ENCODE assay signal across 19 cellular contexts in genomic region chr1:182762536-182762935, GRCh38. TPM values are rescaled to one million over a fixed set of nuclear protein-coding genes. Genes with fewer than 3 reads are reported as not detected.
DNase-seq lines count a peak whose midpoint lies in the region; FAIRE-seq and TF ChIP-seq lines count a peak whose summit lies in the region.
"Had no signal": no experiment of that assay in that cellular context is flagged by ENCODE, and none has a peak within 500 bp of the region (broad histone marks: within the 10 kb centered on the region; RNA-seq: fewer than 3 reads in every experiment).

No MANE protein-coding gene starts in this region.

- WGBS in transverse colon (ENCODE audit: low coverage in 1 of 2), 2 donors, result 89 to 100% methylated on average over 3 to 4 of the region's 4 CpGs

- in situ Hi-C loops in transverse colon (cut with MboI; ENCODE audit: low pct_ligation_motif_present in 1 of 4, low pct_unique_long_range_greater_than_20kb in 1 of 4, low sequenced_read_pairs in 3 of 4), result no loop called here

- no peak for TF ChIP-seq CTCF in D721Med (IDR thresholded peaks at IDR 0.05; ENCODE audit: insufficient read depth, missing control alignments)
- TF ChIP-seq CTCF in brain (conservative IDR thresholded peaks at IDR 0.05), result no peak
- TF ChIP-seq CTCF in transverse colon (IDR thresholded peaks at IDR 0.05), result no peak

- intact Hi-C loops in transverse colon (cut with DNase I; ENCODE audit: low total_unique reads), result loop anchor here (10.0 kb wide), 1 partner anchor 88 kb away; no protein-coding TSS in a partner anchor

- H3K27me3 ChIP-seq in transverse colon, result no peaks in the 10 kb centered on the region
- H3K27me3 ChIP-seq: BE2C had no signal

- no peaks in the 10 kb centered on the region for H3K36me3 Mint-ChIP-seq in brain

- peak; percentile 41 for FAIRE-seq in D721Med (lab: Jason Lieb, UNC)
- FAIRE-seq: GM12878, GM18507 had no signal

- no peaks in the 10 kb centered on the region for H3K9me3 ChIP-seq in transverse colon
- H3K9me3 ChIP-seq: BE2C, Caco-2 had no signal

- peak overlapping the region in 3 of 5 experiments; percentile 28 to 62 (median 48) for H3K27ac Mint-ChIP-seq in brain
- H3K27ac Mint-ChIP-seq: CD4-positive, alpha-beta T cell had no signal

- H3K9me3 Mint-ChIP-seq in brain, result peaks cover 1 to 12% (median 9%) of the 10 kb centered on the region in 5 experiments

- H3K27me3 Mint-ChIP-seq in brain, result peaks cover 10% of the 10 kb centered on the region

- no peak overlapping the region for H3K27ac ChIP-seq in transverse colon
- H3K27ac ChIP-seq: C4-2B, KMS-11 had no signal

- TF ChIP-seq EP300 in transverse colon (IDR thresholded peaks at IDR 0.05; ENCODE audit: low read depth), result no peak

- TF ChIP-seq POLR2A in transverse colon (IDR thresholded peaks at IDR 0.05), result no peak

- H3K4me3 ChIP-seq in transverse colon, result no peak overlapping the region
- H3K4me3 ChIP-seq: GM12878, GM23338 had no signal

- H3K4me1 Mint-ChIP-seq in brain, result peaks cover 69% of the 10 kb centered on the region

- no peaks in the 10 kb centered on the region for H3K4me1 ChIP-seq in transverse colon
- H3K4me1 ChIP-seq: BE2C, Caco-2 had no signal

- DNase-seq in D721Med (ENCODE audit: insufficient read length, low spot score) (no peak), medulla oblongata (ENCODE audit: extremely low spot score) (peak; percentile 63), superior temporal gyrus (ENCODE audit: extremely low spot score) (peak; percentile 65), transverse colon (no peak), DMS153 treated with DMSO at 0.1 percent for 48 hours (lab: John Stamatoyannopoulos, UW; ENCODE audit: unreplicated experiment) (no peak)
- no peak for DNase-seq in effector CD8-positive, alpha-beta T cell (lab: John Stamatoyannopoulos, UW)
- DNase-seq: BE2C; Caco-2; CD4-positive, alpha-beta T cell; DMS153; DMS79 treated with DMSO at 0.1 percent for 48 hours; GF-D8; H7 had no signal

- no peak overlapping the region for H3K4me3 Mint-ChIP-seq in brain
- H3K4me3 Mint-ChIP-seq: CD4-positive, alpha-beta T cell; GM23338 had no signal

- no peaks in the 10 kb centered on the region for H3K36me3 ChIP-seq in transverse colon
- H3K36me3 ChIP-seq: BE2C had no signal

RNA-seq across cellular contexts. Expression of gene NPL, which starts 27.0 kb away (rescaled TPM):
- polyA plus RNA-seq in brain (ENCODE audit: insufficient read depth, low read depth, low replicate concordance), result 3.2 TPM
- 10 to 100 TPM in 2 of 4 donors, 1 to 10 TPM in 1, not detected in 1; 9.6 to 94.5 (median 11.4) TPM for total RNA-seq in transverse colon

Comparison
In these comparisons a context has a peak if more than half of its experiments do, and no peak if none do; other contexts are left out.
1. DNase-seq: peak in medulla oblongata (single experiment) and superior temporal gyrus (single experiment); none in D721Med (single experiment), effector CD8-positive, alpha-beta T cell (single experiment), transverse colon (single experiment) and DMS153 treated with DMSO at 0.1 percent for 48 hours (single experiment).